In genomic region chr5:20420991-20421595, GRCh38 we compare ENCODE assay signal across 25 cellular contexts.
"Had no signal": no experiment of that assay in that cellular context is flagged by ENCODE, and none has a peak within 500 bp of the region (broad histone marks: within the 10 kb centered on the region; RNA-seq: fewer than 3 reads in every experiment).

No MANE protein-coding gene starts in this region.

- H3K4me3 ChIP-seq: colonic mucosa, esophagus squamous epithelium, gastrocnemius medialis, mucosa of descending colon, sigmoid colon, smooth muscle cell, stomach, suprapubic skin, tibial nerve had no signal

- H3K27me3 ChIP-seq: colonic mucosa, esophagus squamous epithelium, gastrocnemius medialis, sigmoid colon, stomach, suprapubic skin, tibial nerve had no signal

- H3K4me1 ChIP-seq: colonic mucosa, esophagus squamous epithelium, gastrocnemius medialis, sigmoid colon, stomach, suprapubic skin, tibial nerve had no signal

- H3K36me3 ChIP-seq: colonic mucosa, esophagus squamous epithelium, gastrocnemius medialis, sigmoid colon, stomach, suprapubic skin, tibial nerve had no signal

- DNase-seq: activated CD4-positive, alpha-beta memory T cell treated with anti-CD3 and anti-CD28 coated beads, Interleukin-2, amount 10 ng/mL, durations not matched to agents 7 days and 5 days; activated CD4-positive, alpha-beta T cell treated with anti-CD3 and anti-CD28 coated beads for 48 hours; activated effector memory CD4-positive, alpha-beta T cell treated with Interleukin-2 at 50 U/mL for 16 hours; activated naive CD4-positive, alpha-beta T cell treated with anti-CD3 and anti-CD28 coated beads for 36 hours; activated naive CD8-positive, alpha-beta T cell treated with anti-CD3 and anti-CD28 coated beads, Interleukin-2, amount 10 ng/mL, durations not matched to agents 7 days and 5 days; activated T-cell treated with anti-CD3 and anti-CD28 coated beads, Interleukin-2, amount 50 U/mL, for 72 hours; amniotic stem cell; colonic mucosa; endodermal cell; esophagus squamous epithelium; gastrocnemius medialis; hypothalamus; left cardiac atrium; mucosa of descending colon; nephron progenitor cell; sigmoid colon; stimulated activated CD4-positive, alpha-beta T cell treated with anti-CD3 and anti-CD28 coated beads, Interleukin-15, amount 100 ng/mL, for 24 hours; stomach had no signal

- H3K27ac ChIP-seq: colonic mucosa, esophagus squamous epithelium, gastrocnemius medialis, sigmoid colon, stomach, suprapubic skin, tibial nerve had no signal

- H3K9me3 ChIP-seq: colonic mucosa, esophagus squamous epithelium, gastrocnemius medialis, sigmoid colon, stomach, suprapubic skin, tibial nerve had no signal

- H3K9me3 Mint-ChIP-seq: endodermal cell; memory B cell; nephron progenitor cell; stimulated activated memory B cell treated with anti-CD40 and anti-IgM and Interleukin-4, amounts not matched to agents 10 μg/mL and 1 μg/mL and 100 μg/mL, for 72 hours had no signal

- H3K4me1 Mint-ChIP-seq: activated CD4-positive, alpha-beta memory T cell treated with anti-CD3 and anti-CD28 coated beads, Interleukin-2, amount 10 ng/mL, durations not matched to agents 7 days and 5 days; activated naive CD8-positive, alpha-beta T cell treated with anti-CD3 and anti-CD28 coated beads, Interleukin-2, amount 10 ng/mL, durations not matched to agents 7 days and 5 days; memory B cell; nephron progenitor cell; stimulated activated memory B cell treated with anti-CD40 and anti-IgM and Interleukin-4, amounts not matched to agents 10 μg/mL and 1 μg/mL and 100 μg/mL, for 72 hours had no signal

- H3K27me3 Mint-ChIP-seq: activated CD4-positive, alpha-beta memory T cell treated with anti-CD3 and anti-CD28 coated beads, Interleukin-2, amount 10 ng/mL, durations not matched to agents 7 days and 5 days; activated naive CD8-positive, alpha-beta T cell treated with anti-CD3 and anti-CD28 coated beads, Interleukin-2, amount 10 ng/mL, durations not matched to agents 7 days and 5 days; memory B cell; stimulated activated memory B cell treated with anti-CD40 and anti-IgM and Interleukin-4, amounts not matched to agents 10 μg/mL and 1 μg/mL and 100 μg/mL, for 72 hours had no signal

- H3K27ac Mint-ChIP-seq: activated CD4-positive, alpha-beta memory T cell treated with anti-CD3 and anti-CD28 coated beads, Interleukin-2, amount 10 ng/mL, durations not matched to agents 7 days and 5 days; activated naive CD4-positive, alpha-beta T cell treated with anti-CD3 and anti-CD28 coated beads for 36 hours; activated naive CD8-positive, alpha-beta T cell treated with anti-CD3 and anti-CD28 coated beads, Interleukin-2, amount 10 ng/mL, durations not matched to agents 7 days and 5 days; activated T-cell treated with anti-CD3 and anti-CD28 coated beads, Interleukin-2, amount 50 U/mL, for 72 hours; endodermal cell; memory B cell; nephron progenitor cell; stimulated activated memory B cell treated with anti-CD40 and anti-IgM and Interleukin-4, amounts not matched to agents 10 μg/mL and 1 μg/mL and 100 μg/mL, for 72 hours had no signal

- FAIRE-seq: bronchial epithelial cell, urothelium cell line had no signal

- H3K4me2 ChIP-seq: smooth muscle cell had no signal

- H3K4me3 Mint-ChIP-seq: activated CD4-positive, alpha-beta memory T cell treated with anti-CD3 and anti-CD28 coated beads, Interleukin-2, amount 10 ng/mL, durations not matched to agents 7 days and 5 days; activated naive CD4-positive, alpha-beta T cell treated with anti-CD3 and anti-CD28 coated beads for 36 hours; activated naive CD8-positive, alpha-beta T cell treated with anti-CD3 and anti-CD28 coated beads, Interleukin-2, amount 10 ng/mL, durations not matched to agents 7 days and 5 days; activated T-cell treated with anti-CD3 and anti-CD28 coated beads, Interleukin-2, amount 50 U/mL, for 72 hours; endodermal cell; memory B cell; nephron progenitor cell; stimulated activated memory B cell treated with anti-CD40 and anti-IgM and Interleukin-4, amounts not matched to agents 10 μg/mL and 1 μg/mL and 100 μg/mL, for 72 hours had no signal

- H3K36me3 Mint-ChIP-seq: activated naive CD8-positive, alpha-beta T cell treated with anti-CD3 and anti-CD28 coated beads, Interleukin-2, amount 10 ng/mL, durations not matched to agents 7 days and 5 days; memory B cell; stimulated activated memory B cell treated with anti-CD40 and anti-IgM and Interleukin-4, amounts not matched to agents 10 μg/mL and 1 μg/mL and 100 μg/mL, for 72 hours had no signal

- ATAC-seq: activated T-cell treated with anti-CD3 and anti-CD28 coated beads, Interleukin-2, amount 50 U/mL, for 72 hours; gastrocnemius medialis; left cardiac atrium; mucosa of descending colon; stimulated activated memory B cell treated with anti-CD40 and anti-IgM and Interleukin-4, amounts not matched to agents 10 μg/mL and 1 μg/mL and 100 μg/mL, for 72 hours had no signal
